15 cellular contexts compared by ENCODE assay signal in genomic region chr16:88759976-88760350, GRCh38. TPM values are rescaled to one million over a fixed set of nuclear protein-coding genes. Genes with fewer than 3 reads are reported as not detected.
DNase-seq lines count a peak whose midpoint lies in the region; TF ChIP-seq lines count a peak whose summit lies in the region.
"Had no signal": no experiment of that assay in that cellular context is flagged by ENCODE, and none has a peak within 500 bp of the region (broad histone marks: within the 10 kb centered on the region; RNA-seq: fewer than 3 reads in every experiment).

No MANE protein-coding gene starts in this region.

- H3K79me2 ChIP-seq in PC-9 (ENCODE audit: low read depth): peaks cover 68% of the 10 kb centered on the region

- no peak for TF ChIP-seq POLR2A in prostate gland (IDR thresholded peaks at IDR 0.05)

- H3F3A ChIP-seq in PC-9 (ENCODE audit: insufficient read depth, low read depth): peaks cover 78% of the 10 kb centered on the region

- peaks cover 26% of the 10 kb centered on the region for H4K20me1 ChIP-seq in PC-9 (ENCODE audit: insufficient read depth)

- H3K4me3 Mint-ChIP-seq in CD14-positive monocyte: no peak overlapping the region
- H3K4me3 Mint-ChIP-seq: neural crest cell had no signal

- H3K27ac Mint-ChIP-seq in CD14-positive monocyte: peak overlapping the region in 2 of 7 donors; percentile 26 to 80

- peak overlapping the region; percentile 66; the same call in 1 of the 2 replicates for H3K9ac ChIP-seq in iPS-20b (ENCODE audit: low read depth, low read length)

- peaks cover 29% of the 10 kb centered on the region for H3K4me1 Mint-ChIP-seq in CD14-positive monocyte

- POLR2A ChIA-PET in A673 (lab: Charles Lee; ENCODE audit: low non-redundant PET) (no interaction called here), PC-9 (lab: Charles Lee; ENCODE audit: unreplicated experiment) (interaction anchor here (0.6 to 1.1 kb wide), 6 partner anchors 20 to 717 kb away, joined by 3 to 35 read pairs (median 5); partner anchors contain the start of genes APRT and MVD)

- no TSS peak for BruUV-seq in A673 (replicated peaks; lab: Mats Ljungman, UMichigan)
- no TSS peak for BruUV-seq in PC-9 (replicated peaks; lab: Mats Ljungman, UMichigan)

- no peak overlapping the region for H3K4me3 ChIP-seq in A673 (ENCODE audit: low read depth, low read length, poor library complexity, severe bottlenecking)
- H3K4me3 ChIP-seq in PC-9: no peak overlapping the region
- no peak overlapping the region for H3K4me3 ChIP-seq in iPS-20b (ENCODE audit: low read length)
- no peak overlapping the region for H3K4me3 ChIP-seq in prostate gland
- H3K4me3 ChIP-seq: ascending aorta, SK-N-MC had no signal

- 87% methylated on average over 17 of the region's 22 CpGs for WGBS in prostate gland

- H3K27me3 Mint-ChIP-seq in CD14-positive monocyte (ENCODE audit: low read depth in 3 of 3): no peaks in the 10 kb centered on the region

- H3K9me3 Mint-ChIP-seq in CD14-positive monocyte: peaks cover 0 to 1% (median 0%) of the 10 kb centered on the region in 7 donors
- H3K9me3 Mint-ChIP-seq: neural crest cell had no signal

- CTCF ChIA-PET in A673 (lab: Charles Lee) (no interaction called here), PC-9 (lab: Charles Lee) (interaction anchor here (0.7 kb wide), 1 partner anchor 22 kb away, joined by 3 read pairs; no protein-coding TSS in a partner anchor)

- H3K36me3 Mint-ChIP-seq in CD14-positive monocyte: peaks cover 15 to 37% of the 10 kb centered on the region in 2 donors

- peak overlapping the region; percentile 23 for H3K27ac ChIP-seq in A673 (ENCODE audit: low read depth, low read length, poor library complexity, severe bottlenecking)
- 0 out of 2 replicates have a peak overlapping the region, but pooled peaks have one; percentile 18 for H3K27ac ChIP-seq in PC-9
- no peak overlapping the region for H3K27ac ChIP-seq in iPS-20b (ENCODE audit: low read length)
- peak overlapping the region; percentile 87 to 95 for H3K27ac ChIP-seq in prostate gland
- H3K27ac ChIP-seq: ascending aorta, HL-60, SK-N-MC had no signal

- H3K4me2 ChIP-seq in PC-9: peak overlapping the region; percentile 83

- peaks cover 4% of the 10 kb centered on the region for H3K36me3 ChIP-seq in A673 (ENCODE audit: insufficient read depth, low read length, poor library complexity, severe bottlenecking)
- no peaks in the 10 kb centered on the region for H3K36me3 ChIP-seq in PC-9 (ENCODE audit: low read depth)
- no peaks in the 10 kb centered on the region for H3K36me3 ChIP-seq in iPS-20b (ENCODE audit: insufficient read depth, low read depth, low read length)
- no peaks in the 10 kb centered on the region for H3K36me3 ChIP-seq in prostate gland

- TF ChIP-seq CTCF in A673 (conservative IDR thresholded peaks at IDR 0.05; ENCODE audit: low read depth, low read length): no peak
- TF ChIP-seq CTCF in PC-9 (conservative IDR thresholded peaks at IDR 0.05): no peak
- TF ChIP-seq CTCF in prostate gland (IDR thresholded peaks at IDR 0.05): no peak
- TF ChIP-seq CTCF in CD14-positive monocyte (IDR thresholded peaks at IDR 0.05): no peak

- H3K9me3 ChIP-seq in A673 (ENCODE audit: low read depth, low read length, poor library complexity, severe bottlenecking): no peaks in the 10 kb centered on the region
- no peaks in the 10 kb centered on the region for H3K9me3 ChIP-seq in PC-9 (ENCODE audit: insufficient read depth, low read depth)
- H3K9me3 ChIP-seq in iPS-20b (ENCODE audit: insufficient read depth, low read depth, low read length): no peaks in the 10 kb centered on the region
- H3K9me3 ChIP-seq in prostate gland: no peaks in the 10 kb centered on the region
- H3K9me3 ChIP-seq: ascending aorta had no signal

- H3K9me2 ChIP-seq in PC-9 (ENCODE audit: insufficient read depth): no peaks in the 10 kb centered on the region

- H3K4me1 ChIP-seq in A673 (ENCODE audit: insufficient read depth, low read length, poor library complexity, severe bottlenecking) (no peaks in the 10 kb centered on the region), PC-9 (replicated peaks; ENCODE audit: insufficient read depth) (peaks cover 96% of the 10 kb centered on the region), iPS-20b (ENCODE audit: insufficient read depth, low read length) (peaks cover 29% of the 10 kb centered on the region), prostate gland (replicated peaks) (peaks cover 61% of the 10 kb centered on the region)
- H3K4me1 ChIP-seq: ascending aorta had no signal

- DNase-seq in A673 (ENCODE audit: low spot score) (no peak), PC-9 (no peak), prostate gland (ENCODE audit: low spot score) (no peak), CD14-positive monocyte (ENCODE audit: low spot score) (no peak), DMS79 treated with DMSO at 0.1 percent for 48 hours (lab: John Stamatoyannopoulos, UW) (no peak), MV-4-11 (lab: John Stamatoyannopoulos, UW) (no peak), NCI-H2196 treated with DMSO at 0.1 percent for 48 hours (lab: John Stamatoyannopoulos, UW; ENCODE audit: unreplicated experiment) (no peak)
- DNase-seq: ACHN, DMS 273 treated with DMSO at 0.1 percent for 48 hours, hippocampal formation had no signal

- no peak overlapping the region for H2AFZ ChIP-seq in PC-9

- intact Hi-C loops in A673 (cut with micrococcal nuclease; ENCODE audit: unreplicated experiment): loop anchor here (10.0 kb wide), 1 partner anchor 455 kb away; the partner anchor contains the start of gene ZNF778
- intact Hi-C loops in PC-9 (cut with micrococcal nuclease; ENCODE audit: unreplicated experiment): loop anchor here (5.0 kb wide), 2 partner anchors 98 to 893 kb away; partner anchors contain the start of genes MVD and SLC7A5
- intact Hi-C loops in prostate gland (cut with DNase I): no loop called here
- intact Hi-C loops in CD14-positive monocyte (cut with micrococcal nuclease): no loop called here

- H3K27me3 ChIP-seq in A673 (replicated peaks; ENCODE audit: insufficient read depth, low read depth, low read length, poor library complexity) (no peaks in the 10 kb centered on the region), PC-9 (ENCODE audit: insufficient read depth, low read depth) (no peaks in the 10 kb centered on the region), iPS-20b (ENCODE audit: insufficient read depth, low read length) (no peaks in the 10 kb centered on the region), prostate gland (replicated peaks; ENCODE audit: insufficient read depth) (no peaks in the 10 kb centered on the region)
- H3K27me3 ChIP-seq: ascending aorta had no signal

RNA-seq across cellular contexts. Expression of gene PIEZO1, which starts 25.1 kb away (rescaled TPM):
- 174 and 182 TPM in 2 replicates for total RNA-seq in A673 (2021)
- total RNA-seq in PC-9 (2021): 391 and 426 TPM in 2 replicates
- total RNA-seq in prostate gland: 100 to 1,000 TPM; 156 to 202 TPM
- polyA plus RNA-seq in CD14-positive monocyte: 10 to 100 TPM; 10.2 to 15.0 TPM

RNA-seq across cellular contexts. Expression of gene CDT1, which starts 43.6 kb away (rescaled TPM):
- total RNA-seq in A673 (2021) (103 TPM in 2 replicates), PC-9 (2021) (73.2 and 95.4 TPM in 2 replicates), prostate gland (1 to 10 TPM; 4.3 to 7.6 TPM)
- polyA plus RNA-seq in CD14-positive monocyte: under 1 TPM; 0.07 to 0.24 TPM
- total RNA-seq: ascending aorta had no signal

RNA-seq across cellular contexts. Expression of gene APRT, which starts 51.8 kb away (rescaled TPM):
- 129 and 134 TPM in 2 replicates for total RNA-seq in A673 (2021)
- 213 and 226 TPM in 2 replicates for total RNA-seq in PC-9 (2021)
- 100 to 1,000 TPM; 165 to 211 TPM for total RNA-seq in prostate gland
- polyA plus RNA-seq in CD14-positive monocyte: 100 to 1,000 TPM; 233 to 307 TPM

RNA-seq across cellular contexts. Expression of gene CTU2, which starts 53.7 kb away (rescaled TPM):
- total RNA-seq in A673 (2021) (45.0 and 47.5 TPM in 2 replicates), PC-9 (2021) (20.0 and 38.0 TPM in 2 replicates), prostate gland (10 to 100 TPM; 15.0 to 19.1 TPM)
- polyA plus RNA-seq in CD14-positive monocyte: 1 to 10 TPM; 5.9 to 7.5 TPM

RNA-seq across cellular contexts. Expression of gene RNF166, which starts 53.8 kb away (rescaled TPM):
- 32.3 and 36.3 TPM in 2 replicates for total RNA-seq in A673 (2021)
- 25.6 and 29.4 TPM in 2 replicates for total RNA-seq in PC-9 (2021)
- 10 to 100 TPM; 11.6 to 30.3 TPM for total RNA-seq in prostate gland
- polyA plus RNA-seq in CD14-positive monocyte: 100 to 1,000 TPM in 1 of 2 donors, 10 to 100 TPM in 1; 99.3 to 120 TPM

Comparison
In these comparisons a context has a peak if more than half of its experiments do, and no peak if none do; other contexts are left out.
1. intact Hi-C loops: an anchor here in A673 (10.0 kb wide) and PC-9 (5.0 kb wide); none called in prostate gland and CD14-positive monocyte.